21 cellular contexts compared by ENCODE assay signal in the genomic region with DNA sequence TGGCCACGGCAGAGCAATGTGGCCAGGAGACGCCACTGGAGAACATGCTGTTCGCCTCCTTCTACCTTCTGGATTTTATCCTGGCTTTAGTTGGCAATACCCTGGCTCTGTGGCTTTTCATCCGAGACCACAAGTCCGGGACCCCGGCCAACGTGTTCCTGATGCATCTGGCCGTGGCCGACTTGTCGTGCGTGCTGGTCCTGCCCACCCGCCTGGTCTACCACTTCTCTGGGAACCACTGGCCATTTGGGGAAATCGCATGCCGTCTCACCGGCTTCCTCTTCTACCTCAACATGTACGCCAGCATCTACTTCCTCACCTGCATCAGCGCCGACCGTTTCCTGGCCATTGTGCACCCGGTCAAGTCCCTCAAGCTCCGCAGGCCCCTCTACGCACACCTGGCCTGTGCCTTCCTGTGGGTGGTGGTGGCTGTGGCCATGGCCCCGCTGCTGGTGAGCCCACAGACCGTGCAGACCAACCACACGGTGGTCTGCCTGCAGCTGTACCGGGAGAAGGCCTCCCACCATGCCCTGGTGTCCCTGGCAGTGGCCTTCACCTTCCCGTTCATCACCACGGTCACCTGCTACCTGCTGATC. TPM values are rescaled to one million over a fixed set of nuclear protein-coding genes. Genes with fewer than 3 reads are reported as not detected.
DNase-seq lines count a peak whose midpoint lies in the region; ATAC-seq, FAIRE-seq and TF ChIP-seq lines count a peak whose summit lies in the region.
"Had no signal": no experiment of that assay in that cellular context is flagged by ENCODE, and none has a peak within 500 bp of the region (broad histone marks: within the 10 kb centered on the region; RNA-seq: fewer than 3 reads in every experiment).

No MANE protein-coding gene starts in this region.

- H3K36me3 ChIP-seq in Caco-2 (ENCODE audit: control insufficient read depth, insufficient read depth, low read length) = no peaks in the 10 kb centered on the region
- peaks cover 6% of the 10 kb centered on the region for H3K36me3 ChIP-seq in rectal smooth muscle tissue (ENCODE audit: control insufficient read depth, insufficient read depth, low read length)
- H3K36me3 ChIP-seq in small intestine (ENCODE audit: control insufficient read depth in 2 of 2, insufficient read depth in 2 of 2, low read length in 2 of 2) = no peaks in the 10 kb centered on the region
- H3K36me3 ChIP-seq: prostate gland had no signal

- H3K27ac ChIP-seq in coronary artery (peak overlapping the region; percentile 58 to 77), right cardiac atrium (ENCODE audit: low read length) (no peak overlapping the region), rectal smooth muscle tissue (ENCODE audit: low read depth, low read length) (peak overlapping the region; percentile 99), small intestine (ENCODE audit: low read depth in 1 of 2, low read length in 1 of 2) (peak overlapping the region in 1 of 2 donors; percentile 10)
- H3K27ac ChIP-seq: prostate gland had no signal

- TF ChIP-seq CTCF in Caco-2 (IDR thresholded peaks at IDR 0.05; ENCODE audit: insufficient read depth in 1 of 2, low read depth in 1 of 2, low read length in 1 of 2, severe bottlenecking in 1 of 2, unreplicated experiment in 1 of 2) (no peak), coronary artery (IDR thresholded peaks at IDR 0.05) (no peak)

- H3K9ac ChIP-seq in rectal smooth muscle tissue (ENCODE audit: low read length) = peak overlapping the region; percentile 45

- H3K9me3 Mint-ChIP-seq in Caco-2 (ENCODE audit: unreplicated experiment) = no peaks in the 10 kb centered on the region
- H3K9me3 Mint-ChIP-seq: activated naive CD8-positive, alpha-beta T cell treated with anti-CD3 and anti-CD28 coated beads, Interleukin-2, amount 50 U/mL, for 24 hours; natural killer cell treated with Interleukin-12 subunit alpha and Interleukin-12 subunit beta and Interleukin-15 and Interleukin-18, amount 100 ng/mL, for 72 hours; stimulated activated naive CD8-positive, alpha-beta T cell treated with anti-CD3 and anti-CD28 coated beads, Interleukin-15, Interleukin-2, amounts not matched to agents 100 ng/mL and 50 ng/mL, for 24 hours; WTC11 had no signal

- H3K4me1 Mint-ChIP-seq in Caco-2 (ENCODE audit: low read depth, unreplicated experiment) = no peaks in the 10 kb centered on the region

- ATAC-seq in right cardiac atrium = no peak
- ATAC-seq in GM18517 (IDR thresholded peaks at IDR 0.05; ENCODE audit: unreplicated experiment) = no peak
- ATAC-seq: activated naive CD8-positive, alpha-beta T cell treated with anti-CD3 and anti-CD28 coated beads, Interleukin-2, amount 50 U/mL, for 24 hours; left lung; natural killer cell treated with Interleukin-12 subunit alpha and Interleukin-12 subunit beta and Interleukin-15 and Interleukin-18, amount 100 ng/mL, for 72 hours had no signal

- CTCF ChIA-PET in Caco-2 (lab: Charles Lee) = interaction anchor here (0.6 to 2.5 kb wide), 5 partner anchors 9 to 454 kb away, joined by 4 to 43 read pairs (median 4); no protein-coding TSS in a partner anchor

- no peak overlapping the region for H3K4me3 ChIP-seq in Caco-2 (ENCODE audit: low read depth, low read length)
- no peak overlapping the region for H3K4me3 ChIP-seq in coronary artery
- H3K4me3 ChIP-seq in right cardiac atrium (ENCODE audit: low read length) = no peak overlapping the region
- peak overlapping the region; percentile 18 for H3K4me3 ChIP-seq in rectal smooth muscle tissue (ENCODE audit: low read length)
- no peak overlapping the region for H3K4me3 ChIP-seq in small intestine (ENCODE audit: low read depth in 1 of 2, low read length in 2 of 2)
- H3K4me3 ChIP-seq: left lung, prostate gland had no signal

- H3K27me3 Mint-ChIP-seq in Caco-2 (ENCODE audit: insufficient read depth, unreplicated experiment) = no peaks in the 10 kb centered on the region
- H3K27me3 Mint-ChIP-seq: activated naive CD8-positive, alpha-beta T cell treated with anti-CD3 and anti-CD28 coated beads, Interleukin-2, amount 50 U/mL, for 24 hours; natural killer cell treated with Interleukin-12 subunit alpha and Interleukin-12 subunit beta and Interleukin-15 and Interleukin-18, amount 100 ng/mL, for 72 hours; stimulated activated naive CD8-positive, alpha-beta T cell treated with anti-CD3 and anti-CD28 coated beads, Interleukin-15, Interleukin-2, amounts not matched to agents 100 ng/mL and 50 ng/mL, for 24 hours had no signal

- peak overlapping the region; percentile 29 for H3K27ac Mint-ChIP-seq in Caco-2 (ENCODE audit: unreplicated experiment)
- H3K27ac Mint-ChIP-seq: activated CD8-positive, alpha-beta T cell treated with anti-CD3 and anti-CD28 coated beads, Interleukin-2, amount 10 ng/mL, durations not matched to agents 7 days and 5 days; activated naive CD8-positive, alpha-beta T cell treated with anti-CD3 and anti-CD28 coated beads, Interleukin-2, amount 50 U/mL, for 24 hours; natural killer cell treated with Interleukin-12 subunit alpha and Interleukin-12 subunit beta and Interleukin-15 and Interleukin-18, amount 100 ng/mL, for 72 hours; stimulated activated naive CD8-positive, alpha-beta T cell treated with anti-CD3 and anti-CD28 coated beads, Interleukin-15, Interleukin-2, amounts not matched to agents 100 ng/mL and 50 ng/mL, for 24 hours; WTC11 had no signal

- FAIRE-seq in small intestine (lab: Jason Lieb, UNC) = no peak

- peaks cover 6% of the 10 kb centered on the region for H3K4me1 ChIP-seq in Caco-2
- H3K4me1 ChIP-seq in right cardiac atrium (ENCODE audit: control insufficient read depth, insufficient read depth, low read length) = peaks cover 46% of the 10 kb centered on the region
- peaks cover 86% of the 10 kb centered on the region for H3K4me1 ChIP-seq in rectal smooth muscle tissue (ENCODE audit: control insufficient read depth, insufficient read depth, low read length)
- H3K4me1 ChIP-seq in small intestine (ENCODE audit: control insufficient read depth in 2 of 2, insufficient read depth in 1 of 2, low read depth in 1 of 2, low read length in 1 of 2) = no peaks in the 10 kb centered on the region

- intact Hi-C loops in Caco-2 (cut with micrococcal nuclease; ENCODE audit: unreplicated experiment) (no loop called here), right cardiac atrium (cut with DNase I) (no loop called here)

- H3K9me3 ChIP-seq in Caco-2 = no peaks in the 10 kb centered on the region
- H3K9me3 ChIP-seq in right cardiac atrium (ENCODE audit: control insufficient read depth, low read length) = no peaks in the 10 kb centered on the region
- no peaks in the 10 kb centered on the region for H3K9me3 ChIP-seq in small intestine (ENCODE audit: control insufficient read depth, low read depth)
- H3K9me3 ChIP-seq: left lung, prostate gland had no signal

- H3K36me3 Mint-ChIP-seq in Caco-2 (ENCODE audit: insufficient read depth, unreplicated experiment) = no peaks in the 10 kb centered on the region
- H3K36me3 Mint-ChIP-seq: natural killer cell treated with Interleukin-12 subunit alpha and Interleukin-12 subunit beta and Interleukin-15 and Interleukin-18, amount 100 ng/mL, for 72 hours; WTC11 had no signal

- POLR2A ChIA-PET in Caco-2 (lab: Charles Lee) = no interaction called here

- no TSS peak for BruUV-seq in Caco-2 (replicated peaks; lab: Mats Ljungman, UMichigan)

- WGBS in right cardiac atrium = 81% methylated on average over 28 of the region's 28 CpGs
- 84 to 91% (median 86%) methylated on average over 28 of the region's 28 CpGs for WGBS in small intestine, 3 donors

- no peak for DNase-seq in Caco-2
- no peak for DNase-seq in coronary artery (ENCODE audit: low spot score)
- peak; percentile 35 to 72 (median 69) for DNase-seq in right cardiac atrium
- DNase-seq in COLO829 (ENCODE audit: low spot score) = no peak
- no peak for DNase-seq in NCI-H69 (lab: John Stamatoyannopoulos, UW)
- DNase-seq in small intestine = no peak
- DNase-seq: ACHN; activated CD8-positive, alpha-beta T cell treated with anti-CD3 and anti-CD28 coated beads, Interleukin-2, amount 10 ng/mL, durations not matched to agents 7 days and 5 days; activated naive CD8-positive, alpha-beta T cell treated with anti-CD3 and anti-CD28 coated beads, Interleukin-2, amount 50 U/mL, for 24 hours; EL; foreskin melanocyte; NCI-H2029 treated with DMSO at 0.1 percent for 48 hours; NCI-H524 treated with DMSO at 0.1 percent for 48 hours; T-helper 2 cell had no signal

- H3K27me3 ChIP-seq in Caco-2 (replicated peaks; ENCODE audit: control insufficient read depth, insufficient read depth, low read length) (no peaks in the 10 kb centered on the region), right cardiac atrium (ENCODE audit: control insufficient read depth, insufficient read depth) (no peaks in the 10 kb centered on the region), rectal smooth muscle tissue (ENCODE audit: control insufficient read depth, insufficient read depth, low read length) (no peaks in the 10 kb centered on the region), small intestine (ENCODE audit: control insufficient read depth in 2 of 2, insufficient read depth in 2 of 2, low read length in 2 of 2) (no peaks in the 10 kb centered on the region)
- H3K27me3 ChIP-seq: left lung had no signal

- no peak overlapping the region for H3K4me3 Mint-ChIP-seq in Caco-2 (ENCODE audit: unreplicated experiment)
- H3K4me3 Mint-ChIP-seq: activated CD8-positive, alpha-beta T cell treated with anti-CD3 and anti-CD28 coated beads, Interleukin-2, amount 10 ng/mL, durations not matched to agents 7 days and 5 days; activated naive CD8-positive, alpha-beta T cell treated with anti-CD3 and anti-CD28 coated beads, Interleukin-2, amount 50 U/mL, for 24 hours; natural killer cell treated with Interleukin-12 subunit alpha and Interleukin-12 subunit beta and Interleukin-15 and Interleukin-18, amount 100 ng/mL, for 72 hours; stimulated activated naive CD8-positive, alpha-beta T cell treated with anti-CD3 and anti-CD28 coated beads, Interleukin-15, Interleukin-2, amounts not matched to agents 100 ng/mL and 50 ng/mL, for 24 hours; WTC11 had no signal

RNA-seq across cellular contexts. Expression of gene GPR17, which starts 4.9 kb away (rescaled TPM):
- total RNA-seq in Caco-2 (2022) (not detected in 2 replicates), right cardiac atrium (under 1 TPM in 2 of 4 donors, not detected in 2; 0.31 to 0.40 TPM)
- polyA plus RNA-seq in right cardiac atrium (4.0 TPM), small intestine (under 1 TPM in 1 of 3 donors, not detected in 2; 0.18 TPM)
- total RNA-seq: activated CD8-positive, alpha-beta T cell treated with anti-CD3 and anti-CD28 coated beads, Interleukin-2, amount 10 ng/mL, durations not matched to agents 7 days and 5 days; natural killer cell treated with Interleukin-12 subunit alpha and Interleukin-12 subunit beta and Interleukin-15 and Interleukin-18, amount 100 ng/mL, for 72 hours; prostate gland; WTC11 had no signal

RNA-seq across cellular contexts. Expression of gene LIMS2, which starts 24.4 kb away (rescaled TPM):
- total RNA-seq in Caco-2 (2022) (9.6 and 10.0 TPM in 2 replicates), right cardiac atrium (100 to 1,000 TPM; 163 to 224 (median 209) TPM)
- polyA plus RNA-seq in right cardiac atrium (178 TPM), small intestine (10 to 100 TPM in 2 of 3 donors, 1 to 10 TPM in 1; 2.2 to 39.5 (median 10.8) TPM)
- total RNA-seq: natural killer cell treated with Interleukin-12 subunit alpha and Interleukin-12 subunit beta and Interleukin-15 and Interleukin-18, amount 100 ng/mL, for 72 hours had no signal

RNA-seq across cellular contexts. Expression of gene SFT2D3, which starts 50.4 kb away (rescaled TPM):
- total RNA-seq in Caco-2 (2022) (12.0 and 12.2 TPM in 2 replicates), right cardiac atrium (1 to 10 TPM; 3.6 to 5.0 (median 4.4) TPM)
- polyA plus RNA-seq in right cardiac atrium (3.3 TPM), small intestine (1 to 10 TPM; 3.8 to 7.4 (median 4.7) TPM)

Comparison
In these comparisons a context has a peak if more than half of its experiments do, and no peak if none do; other contexts are left out.
1. DNase-seq: peak in right cardiac atrium (3 of 3); none in Caco-2 (0 of 2), coronary artery (single experiment), COLO829 (single experiment), NCI-H69 (single experiment) and small intestine (single experiment).
2. RNA of gene LIMS2, which starts 24.4 kb away (total RNA-seq): 163 to 224 TPM in right cardiac atrium; 9.6 to 10.0 TPM in Caco-2; every median in the first group is over 10 times any median in the second.